Comparison of ENCODE assay signal across 9 cellular contexts in the genomic region with DNA sequence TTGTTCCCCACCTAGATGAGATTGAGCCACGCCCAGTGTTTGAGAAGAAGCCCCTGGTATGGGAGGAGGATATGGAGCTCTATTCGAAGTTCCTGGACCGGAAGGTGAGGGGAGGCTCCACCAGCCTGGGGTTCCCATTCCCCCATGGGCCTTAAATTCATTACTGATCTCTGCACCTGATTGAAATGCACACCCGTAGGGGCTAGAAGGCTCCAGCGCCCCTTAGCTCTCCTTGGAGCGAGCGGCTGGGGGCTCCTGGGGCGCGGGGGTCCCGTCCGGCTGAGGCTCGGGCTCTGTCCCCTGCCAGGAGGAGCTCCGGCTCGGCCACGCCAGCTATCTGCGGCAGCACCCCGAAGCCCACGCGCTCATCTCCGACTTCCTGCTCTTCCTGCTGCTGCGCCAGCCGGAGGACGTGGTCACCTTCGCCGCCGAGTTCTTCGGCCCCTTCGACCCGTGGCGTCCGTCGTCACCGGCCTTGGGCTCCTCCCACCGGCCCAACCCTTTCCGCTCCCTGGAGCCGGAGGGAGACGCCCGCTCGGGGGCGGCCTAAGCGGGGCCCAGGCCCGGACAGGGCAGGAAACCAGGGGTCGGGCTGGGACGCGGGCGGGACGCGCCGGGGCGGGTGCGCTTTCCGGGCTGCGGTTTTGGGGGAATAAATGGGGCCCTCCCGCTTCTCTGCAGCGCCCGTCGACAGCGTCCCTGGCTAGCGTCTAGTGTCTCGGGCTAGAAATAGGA. TPM values are rescaled to one million over a fixed set of nuclear protein-coding genes. Genes with fewer than 3 reads are reported as not detected.
A peak's percentile ranks its signal among the peaks of the same experiment; 100 is the strongest.
DNase-seq lines count a peak whose midpoint lies in the region; ATAC-seq and TF ChIP-seq lines count a peak whose summit lies in the region.
"Had no signal": no experiment of that assay in that cellular context is flagged by ENCODE, and none has a peak within 500 bp of the region (broad histone marks: within the 10 kb centered on the region; RNA-seq: fewer than 3 reads in every experiment).

No MANE protein-coding gene starts in this region.

- POLR2A ChIA-PET in Caco-2 (lab: Charles Lee) = interaction anchor here (0.7 to 0.9 kb wide), 2 partner anchors 80 to 97 kb away, joined by 3 to 4 read pairs; a partner anchor contains a TSS

- peak; percentile 89 to 91 for DNase-seq in Caco-2
- peak; percentile 93 for DNase-seq in KBM-7
- DNase-seq in activated CD4-positive, alpha-beta T cell treated with anti-CD3 and anti-CD28 coated beads, Interleukin-2, amount 50 U/mL, for 1 hour = peak; percentile 67
- DNase-seq in dermis blood vessel endothelial cell = peak; percentile 72
- peak; percentile 47 to 51 for DNase-seq in lung microvascular endothelial cell (ENCODE audit: low read depth in 2 of 2)
- DNase-seq in stimulated activated CD4-positive, alpha-beta T cell treated with anti-CD3 and anti-CD28 coated beads, TNF-alpha, amount 100 ng/mL, for 48 hours (ENCODE audit: low read depth in 3 of 3) = peak; percentile 37 to 60 (median 41)

- no peaks in the 10 kb centered on the region for H3K9me3 ChIP-seq in Caco-2

- H3K4me1 ChIP-seq in Caco-2 = 0 out of 2 replicates have a peak, but pooled peaks cover 5% of the 10 kb centered on the region

- intact Hi-C loops in Caco-2 (cut with micrococcal nuclease; ENCODE audit: unreplicated experiment) = no loop called here

- in situ Hi-C loops in KBM-7 (cut with MboI; ENCODE audit: low pct_unique_long_range_greater_than_20kb, low sequenced_read_pairs) = no loop called here

- CTCF ChIA-PET in Caco-2 (lab: Charles Lee) = interaction anchor here (0.5 to 1.0 kb wide), 5 partner anchors 10 to 120 kb away, joined by 3 to 5 read pairs (median 4); a partner anchor contains a TSS

- H3K4me1 Mint-ChIP-seq in Caco-2 (ENCODE audit: low read depth, unreplicated experiment) = peaks cover 5% of the 10 kb centered on the region

- no peak for TF ChIP-seq CTCF in Caco-2 (IDR thresholded peaks at IDR 0.05; ENCODE audit: insufficient read depth in 1 of 2, low read depth in 1 of 2, low read length in 1 of 2, severe bottlenecking in 1 of 2, unreplicated experiment in 1 of 2)

- H3K27me3 Mint-ChIP-seq in Caco-2 (ENCODE audit: insufficient read depth, unreplicated experiment) = no peaks in the 10 kb centered on the region

- BruUV-seq in Caco-2 (replicated peaks; lab: Mats Ljungman, UMichigan) = no TSS peak

- H3K36me3 ChIP-seq in Caco-2 (ENCODE audit: control insufficient read depth, insufficient read depth, low read length) = no peaks in the 10 kb centered on the region

- ATAC-seq in GM21526 (IDR thresholded peaks at IDR 0.05; ENCODE audit: low FRiP score, unreplicated experiment) = peak; percentile 88
- ATAC-seq in HG03469 (IDR thresholded peaks at IDR 0.05; ENCODE audit: unreplicated experiment) = no peak

- peak overlapping the region; percentile 76 for H3K4me3 Mint-ChIP-seq in Caco-2 (ENCODE audit: unreplicated experiment)

- H3K27ac Mint-ChIP-seq in Caco-2 (ENCODE audit: unreplicated experiment) = peak overlapping the region; percentile 83

- H3K9me3 Mint-ChIP-seq in Caco-2 (ENCODE audit: unreplicated experiment) = no peaks in the 10 kb centered on the region

- no peaks in the 10 kb centered on the region for H3K27me3 ChIP-seq in Caco-2 (replicated peaks; ENCODE audit: control insufficient read depth, insufficient read depth, low read length)

- peak overlapping the region; percentile 45 for H3K4me3 ChIP-seq in Caco-2 (ENCODE audit: low read depth, low read length)

- H3K36me3 Mint-ChIP-seq in Caco-2 (ENCODE audit: insufficient read depth, unreplicated experiment) = no peaks in the 10 kb centered on the region

RNA-seq across cellular contexts. Expression of a gene that starts 10.9 kb away (rescaled TPM):
- total RNA-seq in Caco-2 (2022) (0.54 TPM in 1 of 2 replicates, not detected in the other), dermis blood vessel endothelial cell (0.17 TPM in 1 of 2 replicates, not detected in the other), lung microvascular endothelial cell (not detected in 2 replicates)
- total RNA-seq: activated CD8-positive, alpha-beta memory T cell treated with anti-CD3 and anti-CD28 coated beads for 36 hours had no signal

RNA-seq across cellular contexts. Expression of a gene that starts 14.5 kb away (rescaled TPM):
- total RNA-seq in Caco-2 (2022) (0.12 and 0.32 TPM in 2 replicates), dermis blood vessel endothelial cell (under 0.01 and 0.05 TPM in 2 replicates), lung microvascular endothelial cell (under 0.01 and 0.20 TPM in 2 replicates)

RNA-seq across cellular contexts. Expression of a gene that starts 32.1 kb away (rescaled TPM):
- total RNA-seq in Caco-2 (2022) (103 and 104 TPM in 2 replicates), dermis blood vessel endothelial cell (103 and 110 TPM in 2 replicates), lung microvascular endothelial cell (41.2 and 78.4 TPM in 2 replicates)

RNA-seq across cellular contexts. Expression of a gene that starts 51.3 kb away (rescaled TPM):
- total RNA-seq in Caco-2 (2022) (401 and 448 TPM in 2 replicates), dermis blood vessel endothelial cell (not detected in 2 replicates), lung microvascular endothelial cell (not detected in 2 replicates)
- total RNA-seq: activated CD8-positive, alpha-beta memory T cell treated with anti-CD3 and anti-CD28 coated beads for 36 hours had no signal

Comparison
In these comparisons a context has a peak if more than half of its experiments do, and no peak if none do; other contexts are left out.
1. DNase-seq: peak in every context shown above with its lines; median percentile 93 in KBM-7; 90 in Caco-2; 72 in dermis blood vessel endothelial cell; 67 in activated CD4-positive, alpha-beta T cell treated with anti-CD3 and anti-CD28 coated beads, Interleukin-2, amount 50 U/mL, for 1 hour; 49 in lung microvascular endothelial cell; 41 in stimulated activated CD4-positive, alpha-beta T cell treated with anti-CD3 and anti-CD28 coated beads, TNF-alpha, amount 100 ng/mL, for 48 hours.